1 cellular context compared by ENCODE assay signal in genomic region chr15:33315044-33315443, GRCh38.
TF ChIP-seq lines count a peak whose summit lies in the region.

No MANE protein-coding gene starts in this region.

TF ChIP-seq in GM23338, 12 proteins besides CTCF, POLR2A, EP300 and RAD21 (continued from another document):
- TF ChIP-seq ZNF462 (CRISPR knock-in tag; IDR thresholded peaks at IDR 0.05), result no peak
- TF ChIP-seq, protein P1, sequence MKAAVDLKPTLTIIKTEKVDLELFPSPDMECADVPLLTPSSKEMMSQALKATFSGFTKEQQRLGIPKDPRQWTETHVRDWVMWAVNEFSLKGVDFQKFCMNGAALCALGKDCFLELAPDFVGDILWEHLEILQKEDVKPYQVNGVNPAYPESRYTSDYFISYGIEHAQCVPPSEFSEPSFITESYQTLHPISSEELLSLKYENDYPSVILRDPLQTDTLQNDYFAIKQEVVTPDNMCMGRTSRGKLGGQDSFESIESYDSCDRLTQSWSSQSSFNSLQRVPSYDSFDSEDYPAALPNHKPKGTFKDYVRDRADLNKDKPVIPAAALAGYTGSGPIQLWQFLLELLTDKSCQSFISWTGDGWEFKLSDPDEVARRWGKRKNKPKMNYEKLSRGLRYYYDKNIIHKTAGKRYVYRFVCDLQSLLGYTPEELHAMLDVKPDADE (IDR thresholded peaks at IDR 0.05), result no peak
- no peak for TF ChIP-seq CREB1 (CRISPR knock-in tag; IDR thresholded peaks at IDR 0.05; ENCODE audit: low read depth)
- TF ChIP-seq EZH2 (IDR thresholded peaks at IDR 0.05; ENCODE audit: low read depth, unreplicated experiment), result no peak
- no peak for TF ChIP-seq POLR2AphosphoS5 (IDR thresholded peaks at IDR 0.05; ENCODE audit: low read depth)
- no peak for TF ChIP-seq STAT1 (IDR thresholded peaks at IDR 0.05; ENCODE audit: unreplicated experiment)
- TF ChIP-seq JUNB (IDR thresholded peaks at IDR 0.05; ENCODE audit: unreplicated experiment), result no peak
- TF ChIP-seq ZNF114 (CRISPR knock-in tag; IDR thresholded peaks at IDR 0.05), result no peak
- TF ChIP-seq NANOG (IDR thresholded peaks at IDR 0.05; ENCODE audit: borderline replicate concordance), result no peak
- TF ChIP-seq, protein P2, sequence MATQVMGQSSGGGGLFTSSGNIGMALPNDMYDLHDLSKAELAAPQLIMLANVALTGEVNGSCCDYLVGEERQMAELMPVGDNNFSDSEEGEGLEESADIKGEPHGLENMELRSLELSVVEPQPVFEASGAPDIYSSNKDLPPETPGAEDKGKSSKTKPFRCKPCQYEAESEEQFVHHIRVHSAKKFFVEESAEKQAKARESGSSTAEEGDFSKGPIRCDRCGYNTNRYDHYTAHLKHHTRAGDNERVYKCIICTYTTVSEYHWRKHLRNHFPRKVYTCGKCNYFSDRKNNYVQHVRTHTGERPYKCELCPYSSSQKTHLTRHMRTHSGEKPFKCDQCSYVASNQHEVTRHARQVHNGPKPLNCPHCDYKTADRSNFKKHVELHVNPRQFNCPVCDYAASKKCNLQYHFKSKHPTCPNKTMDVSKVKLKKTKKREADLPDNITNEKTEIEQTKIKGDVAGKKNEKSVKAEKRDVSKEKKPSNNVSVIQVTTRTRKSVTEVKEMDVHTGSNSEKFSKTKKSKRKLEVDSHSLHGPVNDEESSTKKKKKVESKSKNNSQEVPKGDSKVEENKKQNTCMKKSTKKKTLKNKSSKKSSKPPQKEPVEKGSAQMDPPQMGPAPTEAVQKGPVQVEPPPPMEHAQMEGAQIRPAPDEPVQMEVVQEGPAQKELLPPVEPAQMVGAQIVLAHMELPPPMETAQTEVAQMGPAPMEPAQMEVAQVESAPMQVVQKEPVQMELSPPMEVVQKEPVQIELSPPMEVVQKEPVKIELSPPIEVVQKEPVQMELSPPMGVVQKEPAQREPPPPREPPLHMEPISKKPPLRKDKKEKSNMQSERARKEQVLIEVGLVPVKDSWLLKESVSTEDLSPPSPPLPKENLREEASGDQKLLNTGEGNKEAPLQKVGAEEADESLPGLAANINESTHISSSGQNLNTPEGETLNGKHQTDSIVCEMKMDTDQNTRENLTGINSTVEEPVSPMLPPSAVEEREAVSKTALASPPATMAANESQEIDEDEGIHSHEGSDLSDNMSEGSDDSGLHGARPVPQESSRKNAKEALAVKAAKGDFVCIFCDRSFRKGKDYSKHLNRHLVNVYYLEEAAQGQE (IDR thresholded peaks at IDR 0.05; ENCODE audit: unreplicated experiment), result no peak
- no peak for TF ChIP-seq EZH2phosphoT487 (IDR thresholded peaks at IDR 0.05; ENCODE audit: unreplicated experiment)
TF ChIP-seq in GM23338: peak in this region for 0.
